In the genomic region with DNA sequence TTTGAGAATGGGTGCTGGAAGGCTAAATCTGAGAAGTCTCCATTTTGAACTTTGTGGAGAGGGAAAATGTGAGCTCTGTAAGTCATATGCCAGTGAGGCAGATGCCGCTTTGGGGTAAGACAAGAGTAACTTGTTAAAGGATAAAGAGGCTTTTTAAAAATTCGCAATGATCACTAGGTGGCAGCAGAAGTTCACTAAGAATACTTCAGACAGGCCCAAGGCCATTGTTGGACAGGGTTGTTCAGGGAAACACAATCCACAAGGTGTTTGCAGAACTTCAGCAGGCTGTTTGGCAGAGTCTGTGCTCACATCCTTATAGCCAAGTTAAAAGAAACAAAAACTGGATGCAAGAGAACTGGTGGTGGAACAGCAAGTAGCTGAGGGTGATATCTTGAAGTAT, we compare ENCODE assay signal across 7 cellular contexts. TPM values are rescaled to one million over a fixed set of nuclear protein-coding genes. Genes with fewer than 3 reads are reported as not detected.
DNase-seq lines count a peak whose midpoint lies in the region; ATAC-seq and TF ChIP-seq lines count a peak whose summit lies in the region.

No MANE protein-coding gene starts in this region.

- intact Hi-C loops in heart right ventricle (cut with DNase I): loop anchor here in 8 of 10 donors (2.0 to 10.0 kb wide), 8 partner anchors 46 to 296 kb away; no protein-coding TSS in a partner anchor

- no peak overlapping the region for H3K27ac Mint-ChIP-seq in H9
- H3K27ac Mint-ChIP-seq in activated naive CD4-positive, alpha-beta T cell treated with anti-CD3 and anti-CD28 coated beads, Interleukin-2, amount 50 U/mL, for 72 hours: no peak overlapping the region

- H3K4me3 ChIP-seq in heart right ventricle: no peak overlapping the region

- H3K18ac ChIP-seq in H9 (ENCODE audit: insufficient read length, low read depth, low read length): no peak overlapping the region

- H4K8ac ChIP-seq in H9 (replicated peaks; ENCODE audit: insufficient read length, low read depth, low read length): no peak overlapping the region

- H3K4me1 Mint-ChIP-seq in H9: peaks cover 12 to 14% of the 10 kb centered on the region in 2 experiments

- peaks cover 0 to 22% (median 0%) of the 10 kb centered on the region in 9 donors for H3K36me3 ChIP-seq in heart right ventricle

- H3K36me3 Mint-ChIP-seq in H9 (ENCODE audit: insufficient read depth in 1 of 3, low read depth in 3 of 3): no peaks in the 10 kb centered on the region
- H3K36me3 Mint-ChIP-seq in activated naive CD4-positive, alpha-beta T cell treated with anti-CD3 and anti-CD28 coated beads, Interleukin-2, amount 50 U/mL, for 72 hours: no peaks in the 10 kb centered on the region

- H2BK15ac ChIP-seq in H9 (ENCODE audit: low read depth, low read length): no peak overlapping the region

- H4K20me1 ChIP-seq in H9 (ENCODE audit: control insufficient read depth, insufficient read depth, insufficient read length): no peaks in the 10 kb centered on the region

- H3K27me3 ChIP-seq in H9 (ENCODE audit: insufficient read depth, low read length): no peaks in the 10 kb centered on the region
- peaks cover 0 to 33% (median 0%) of the 10 kb centered on the region in 7 donors for H3K27me3 ChIP-seq in heart right ventricle

- H2BK20ac ChIP-seq in H9 (ENCODE audit: low read depth, low read length, poor library complexity, severe bottlenecking): no peak overlapping the region

- H3K4me1 ChIP-seq in H9 (ENCODE audit: insufficient read depth, low read length) (0 out of 2 replicates have a peak, but pooled peaks cover 2% of the 10 kb centered on the region), heart right ventricle (peaks cover 0 to 3% (median 0%) of the 10 kb centered on the region in 9 donors)

- H3T11ph ChIP-seq in H9 (ENCODE audit: low read length): no peak overlapping the region

- H3K79me1 ChIP-seq in H9 (ENCODE audit: insufficient read depth, low read depth, low read length, poor library complexity, severe bottlenecking): no peaks in the 10 kb centered on the region

- WGBS in H9 (ENCODE audit: extremely low coverage, insufficient read length, low lambda C conversion rate): no CpG with 5 or more reads among the region's 2 CpGs
- WGBS in heart right ventricle, 2 donors: 18 to 30% methylated on average over 2 of the region's 2 CpGs

- DNase-seq in EL (peak; percentile 37), H9 (peak; percentile 51), NCI-H2227 treated with DMSO at 0.1 percent for 48 hours (lab: John Stamatoyannopoulos, UW) (peak; percentile 27), heart right ventricle (peak in 1 of 2 donors; percentile 32), renal cortical epithelial cell (ENCODE audit: low read depth) (peak; percentile 64)
- DNase-seq in activated naive CD4-positive, alpha-beta T cell treated with anti-CD3 and anti-CD28 coated beads, Interleukin-2, amount 50 U/mL, for 72 hours (ENCODE audit: low spot score in 2 of 2): peak in 1 of 2 donors; percentile 4

- ATAC-seq in activated naive CD4-positive, alpha-beta T cell treated with anti-CD3 and anti-CD28 coated beads, Interleukin-2, amount 50 U/mL, for 72 hours: peak; percentile 46 to 47
- ATAC-seq in heart right ventricle: peak; percentile 67 to 89 (median 72)
- ATAC-seq in HG02763 (IDR thresholded peaks at IDR 0.05; ENCODE audit: unreplicated experiment): no peak

- H3K27me3 Mint-ChIP-seq in H9 (ENCODE audit: low read depth): peaks cover 44% of the 10 kb centered on the region

- no peak overlapping the region for H3K56ac ChIP-seq in H9 (ENCODE audit: insufficient read length, low read depth, low read length)

- no peak overlapping the region for H3K23ac ChIP-seq in H9 (ENCODE audit: insufficient read length, low read depth, low read length)

- no peak overlapping the region for H2AK5ac ChIP-seq in H9 (ENCODE audit: insufficient read length, low read length)

- H3K79me2 ChIP-seq in H9 (ENCODE audit: insufficient read depth, low read length): no peaks in the 10 kb centered on the region

- TF ChIP-seq CTCF in H9 (conservative IDR thresholded peaks at IDR 0.05) (peak; percentile 76), heart right ventricle (IDR thresholded peaks at IDR 0.05) (peak; percentile 9 to 64 (median 58))

- H3K9ac ChIP-seq in H9 (ENCODE audit: extremely low read depth, insufficient read length, low read length): no peak overlapping the region

- no peak overlapping the region for H3K4me3 Mint-ChIP-seq in H9

- no peak overlapping the region for H2AFZ ChIP-seq in H9 (ENCODE audit: low read length)

- H3K14ac ChIP-seq in H9 (ENCODE audit: insufficient read depth, low read length): no peak overlapping the region

- no peak overlapping the region for H3K27ac ChIP-seq in H9 (ENCODE audit: insufficient read length, low read depth, low read length)
- no peak overlapping the region for H3K27ac ChIP-seq in heart right ventricle

- H2BK120ac ChIP-seq in H9 (ENCODE audit: low read depth, low read length, poor library complexity, severe bottlenecking): no peak overlapping the region

- no peaks in the 10 kb centered on the region for H3K9me3 ChIP-seq in H9 (ENCODE audit: control insufficient read depth, low read depth, low read length)
- no peaks in the 10 kb centered on the region for H3K9me3 ChIP-seq in heart right ventricle

- no peak overlapping the region for H4K5ac ChIP-seq in H9 (ENCODE audit: insufficient read length, low read depth, low read length)

- H3K9me3 Mint-ChIP-seq in H9: no peaks in the 10 kb centered on the region
- H3K9me3 Mint-ChIP-seq in activated naive CD4-positive, alpha-beta T cell treated with anti-CD3 and anti-CD28 coated beads, Interleukin-2, amount 50 U/mL, for 72 hours: no peaks in the 10 kb centered on the region

- H3K23me2 ChIP-seq in H9 (ENCODE audit: insufficient read length, low read depth, low read length, poor library complexity, severe bottlenecking): no peaks in the 10 kb centered on the region

- no peak overlapping the region for H3K4me2 ChIP-seq in H9 (ENCODE audit: insufficient read depth, insufficient read length, low read length)

- no peak overlapping the region for H2BK12ac ChIP-seq in H9 (ENCODE audit: insufficient read length, low read depth, low read length)

- H4K91ac ChIP-seq in H9 (ENCODE audit: insufficient read length, low read depth, low read length): no peak overlapping the region

- no peak overlapping the region for H3K4ac ChIP-seq in H9 (ENCODE audit: low read depth, low read length)

- H2BK5ac ChIP-seq in H9 (ENCODE audit: insufficient read length, low read length): no peak overlapping the region

RNA-seq across cellular contexts. Expression of a gene that starts 13.7 kb away (rescaled TPM):
- total RNA-seq in H9 (2021): 13.5 and 13.9 TPM in 2 replicates
- 10 to 100 TPM; 31.5 to 36.8 TPM for total RNA-seq in activated naive CD4-positive, alpha-beta T cell treated with anti-CD3 and anti-CD28 coated beads, Interleukin-2, amount 50 U/mL, for 72 hours
- 1 to 10 TPM; 3.1 to 7.3 (median 4.7) TPM for total RNA-seq in heart right ventricle
- polyA plus RNA-seq in heart right ventricle: 1 to 10 TPM; 5.9 to 6.9 TPM
- 13.4 and 20.1 TPM in 2 replicates for total RNA-seq in renal cortical epithelial cell

RNA-seq across cellular contexts. Expression of a gene that starts 33.6 kb away (rescaled TPM):
- not detected in 2 replicates for total RNA-seq in H9 (2021)
- total RNA-seq in activated naive CD4-positive, alpha-beta T cell treated with anti-CD3 and anti-CD28 coated beads, Interleukin-2, amount 50 U/mL, for 72 hours: not detected
- total RNA-seq in heart right ventricle: 100 to 1,000 TPM in 7 of 10 donors, 10 to 100 TPM in 3; 64.9 to 149 (median 101) TPM
- polyA plus RNA-seq in heart right ventricle: 10 to 100 TPM in 1 of 2 donors, 1 to 10 TPM in 1; 4.3 to 18.1 TPM
- total RNA-seq in renal cortical epithelial cell: not detected in 2 replicates

RNA-seq across cellular contexts. Expression of a gene that starts 35.2 kb away (rescaled TPM):
- total RNA-seq in H9 (2021) (0.11 TPM in 1 of 2 replicates, not detected in the other), heart right ventricle (10 to 100 TPM in 2 of 10 donors, 1 to 10 TPM in 8; 1.4 to 21.0 (median 4.4) TPM), renal cortical epithelial cell (0.05 TPM in 1 of 2 replicates, not detected in the other)
- not detected for total RNA-seq in activated naive CD4-positive, alpha-beta T cell treated with anti-CD3 and anti-CD28 coated beads, Interleukin-2, amount 50 U/mL, for 72 hours
- polyA plus RNA-seq in heart right ventricle: 10 to 100 TPM in 1 of 2 donors, 1 to 10 TPM in 1; 1.1 to 18.9 TPM

Comparison
In these comparisons a context has a peak if more than half of its experiments do, and no peak if none do; other contexts are left out.
1. RNA of a gene that starts 33.6 kb away (total RNA-seq): 64.9 to 149 TPM in heart right ventricle; not detected in H9, not detected in activated naive CD4-positive, alpha-beta T cell treated with anti-CD3 and anti-CD28 coated beads, Interleukin-2, amount 50 U/mL, for 72 hours and not detected in renal cortical epithelial cell; every median in the first group is over 10 times any median in the second.